In genomic region chr17:82520041-82520910, GRCh38 we compare ENCODE assay signal across 1 cellular context.
TF ChIP-seq lines count a peak whose summit lies in the region.

No MANE protein-coding gene starts in this region.

TF ChIP-seq in K562, 482 proteins besides CTCF, POLR2A, EP300 and RAD21 (continued from another document and continues in another):
- peak in 1 of 2 experiments; percentile 34; a peak in 1 of 4 replicates for TF ChIP-seq MLLT1 (IDR thresholded peaks at IDR 0.05)
- TF ChIP-seq UBTF (IDR thresholded peaks at IDR 0.05; ENCODE audit: borderline replicate concordance in 1 of 2, low read depth in 2 of 2, low read length in 2 of 2), result peak; percentile 38 to 44; a peak in 2 of 4 replicates
- TF ChIP-seq HDAC1 (IDR thresholded peaks at IDR 0.05), result peak in 1 of 2 experiments; percentile 52; a peak in 1 of 4 replicates
- no peak for TF ChIP-seq ATF2 (CRISPR knock-in tag; IDR thresholded peaks at IDR 0.05)
- peak; percentile 65 for TF ChIP-seq HMGN3 (IDR thresholded peaks at IDR 0.05; ENCODE audit: borderline replicate concordance, extremely low read depth, insufficient read length, low read depth, low read length)
- TF ChIP-seq SMARCC2 (IDR thresholded peaks at IDR 0.05; ENCODE audit: low read depth), result no peak
- peak; percentile 57; the same call in 1 of the 2 replicates for TF ChIP-seq NR3C1 (CRISPR knock-in tag; IDR thresholded peaks at IDR 0.05)
- TF ChIP-seq, protein P1, sequence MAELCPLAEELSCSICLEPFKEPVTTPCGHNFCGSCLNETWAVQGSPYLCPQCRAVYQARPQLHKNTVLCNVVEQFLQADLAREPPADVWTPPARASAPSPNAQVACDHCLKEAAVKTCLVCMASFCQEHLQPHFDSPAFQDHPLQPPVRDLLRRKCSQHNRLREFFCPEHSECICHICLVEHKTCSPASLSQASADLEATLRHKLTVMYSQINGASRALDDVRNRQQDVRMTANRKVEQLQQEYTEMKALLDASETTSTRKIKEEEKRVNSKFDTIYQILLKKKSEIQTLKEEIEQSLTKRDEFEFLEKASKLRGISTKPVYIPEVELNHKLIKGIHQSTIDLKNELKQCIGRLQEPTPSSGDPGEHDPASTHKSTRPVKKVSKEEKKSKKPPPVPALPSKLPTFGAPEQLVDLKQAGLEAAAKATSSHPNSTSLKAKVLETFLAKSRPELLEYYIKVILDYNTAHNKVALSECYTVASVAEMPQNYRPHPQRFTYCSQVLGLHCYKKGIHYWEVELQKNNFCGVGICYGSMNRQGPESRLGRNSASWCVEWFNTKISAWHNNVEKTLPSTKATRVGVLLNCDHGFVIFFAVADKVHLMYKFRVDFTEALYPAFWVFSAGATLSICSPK (IDR thresholded peaks at IDR 0.05; ENCODE audit: borderline replicate concordance), result no peak
- TF ChIP-seq RB1 (IDR thresholded peaks at IDR 0.05; ENCODE audit: low read depth), result peak; percentile 45; the same call in 1 of the 2 replicates
- TF ChIP-seq CHD1 (IDR thresholded peaks at IDR 0.05; ENCODE audit: low read length), result peak; percentile 85
- TF ChIP-seq HDAC2 (IDR thresholded peaks at IDR 0.05), result 0 out of 2 replicates have a peak, but pooled peaks have one; percentile 47
- TF ChIP-seq NCOA4 (IDR thresholded peaks at IDR 0.05; ENCODE audit: partially characterized antibody), result no peak
- TF ChIP-seq PHF8 (IDR thresholded peaks at IDR 0.05; ENCODE audit: borderline replicate concordance, low read length), result 0 out of 2 replicates have a peak, but pooled peaks have one; percentile 1
- TF ChIP-seq EP400 (IDR thresholded peaks at IDR 0.05), result peak; percentile 25; the same call in 1 of the 2 replicates
- no peak for TF ChIP-seq NR2C1 (IDR thresholded peaks at IDR 0.05)
- no peak for TF ChIP-seq NR2C1 (tag; IDR thresholded peaks at IDR 0.05)
- TF ChIP-seq POLR2G (IDR thresholded peaks at IDR 0.05; ENCODE audit: low read depth, low read length), result 0 out of 2 replicates have a peak, but pooled peaks have one; percentile 10
- no peak for TF ChIP-seq BCL6 (CRISPR knock-in tag; IDR thresholded peaks at IDR 0.05)
- TF ChIP-seq MAFK (IDR thresholded peaks at IDR 0.05; ENCODE audit: low read length), result no peak
- TF ChIP-seq BHLHE40 (IDR thresholded peaks at IDR 0.05; ENCODE audit: low read length), result 0 out of 2 replicates have a peak, but pooled peaks have one; percentile 14
- TF ChIP-seq SAP30 (IDR thresholded peaks at IDR 0.05; ENCODE audit: borderline replicate concordance, insufficient read depth, low read depth, low read length, poor library complexity, severe bottlenecking), result peak; percentile 53
- no peak for TF ChIP-seq FOXK1 (CRISPR knock-in tag; IDR thresholded peaks at IDR 0.05; ENCODE audit: borderline replicate concordance)
- TF ChIP-seq ZBTB7A (IDR thresholded peaks at IDR 0.05; ENCODE audit: borderline replicate concordance, control insufficient read depth, low read depth, low read length), result 0 out of 2 replicates have a peak, but pooled peaks have one; percentile 21
- TF ChIP-seq HLTF (IDR thresholded peaks at IDR 0.05), result no peak
- peak; percentile 9; the same call in 1 of the 2 replicates for TF ChIP-seq CREM (IDR thresholded peaks at IDR 0.05; ENCODE audit: low read depth)
- peak; percentile 18; the same call in 1 of the 2 replicates for TF ChIP-seq EGR1 (conservative IDR thresholded peaks at IDR 0.05)
- no peak for TF ChIP-seq ETV5 (CRISPR knock-in tag; IDR thresholded peaks at IDR 0.05; ENCODE audit: low read depth)
- TF ChIP-seq, protein P2, sequence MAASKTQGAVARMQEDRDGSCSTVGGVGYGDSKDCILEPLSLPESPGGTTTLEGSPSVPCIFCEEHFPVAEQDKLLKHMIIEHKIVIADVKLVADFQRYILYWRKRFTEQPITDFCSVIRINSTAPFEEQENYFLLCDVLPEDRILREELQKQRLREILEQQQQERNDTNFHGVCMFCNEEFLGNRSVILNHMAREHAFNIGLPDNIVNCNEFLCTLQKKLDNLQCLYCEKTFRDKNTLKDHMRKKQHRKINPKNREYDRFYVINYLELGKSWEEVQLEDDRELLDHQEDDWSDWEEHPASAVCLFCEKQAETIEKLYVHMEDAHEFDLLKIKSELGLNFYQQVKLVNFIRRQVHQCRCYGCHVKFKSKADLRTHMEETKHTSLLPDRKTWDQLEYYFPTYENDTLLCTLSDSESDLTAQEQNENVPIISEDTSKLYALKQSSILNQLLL (CRISPR knock-in tag; IDR thresholded peaks at IDR 0.05; ENCODE audit: borderline replicate concordance), result no peak
- TF ChIP-seq SRF (CRISPR knock-in tag; IDR thresholded peaks at IDR 0.05), result no peak
- TF ChIP-seq OTX1 (CRISPR knock-in tag; IDR thresholded peaks at IDR 0.05), result no peak
- TF ChIP-seq, protein P3, sequence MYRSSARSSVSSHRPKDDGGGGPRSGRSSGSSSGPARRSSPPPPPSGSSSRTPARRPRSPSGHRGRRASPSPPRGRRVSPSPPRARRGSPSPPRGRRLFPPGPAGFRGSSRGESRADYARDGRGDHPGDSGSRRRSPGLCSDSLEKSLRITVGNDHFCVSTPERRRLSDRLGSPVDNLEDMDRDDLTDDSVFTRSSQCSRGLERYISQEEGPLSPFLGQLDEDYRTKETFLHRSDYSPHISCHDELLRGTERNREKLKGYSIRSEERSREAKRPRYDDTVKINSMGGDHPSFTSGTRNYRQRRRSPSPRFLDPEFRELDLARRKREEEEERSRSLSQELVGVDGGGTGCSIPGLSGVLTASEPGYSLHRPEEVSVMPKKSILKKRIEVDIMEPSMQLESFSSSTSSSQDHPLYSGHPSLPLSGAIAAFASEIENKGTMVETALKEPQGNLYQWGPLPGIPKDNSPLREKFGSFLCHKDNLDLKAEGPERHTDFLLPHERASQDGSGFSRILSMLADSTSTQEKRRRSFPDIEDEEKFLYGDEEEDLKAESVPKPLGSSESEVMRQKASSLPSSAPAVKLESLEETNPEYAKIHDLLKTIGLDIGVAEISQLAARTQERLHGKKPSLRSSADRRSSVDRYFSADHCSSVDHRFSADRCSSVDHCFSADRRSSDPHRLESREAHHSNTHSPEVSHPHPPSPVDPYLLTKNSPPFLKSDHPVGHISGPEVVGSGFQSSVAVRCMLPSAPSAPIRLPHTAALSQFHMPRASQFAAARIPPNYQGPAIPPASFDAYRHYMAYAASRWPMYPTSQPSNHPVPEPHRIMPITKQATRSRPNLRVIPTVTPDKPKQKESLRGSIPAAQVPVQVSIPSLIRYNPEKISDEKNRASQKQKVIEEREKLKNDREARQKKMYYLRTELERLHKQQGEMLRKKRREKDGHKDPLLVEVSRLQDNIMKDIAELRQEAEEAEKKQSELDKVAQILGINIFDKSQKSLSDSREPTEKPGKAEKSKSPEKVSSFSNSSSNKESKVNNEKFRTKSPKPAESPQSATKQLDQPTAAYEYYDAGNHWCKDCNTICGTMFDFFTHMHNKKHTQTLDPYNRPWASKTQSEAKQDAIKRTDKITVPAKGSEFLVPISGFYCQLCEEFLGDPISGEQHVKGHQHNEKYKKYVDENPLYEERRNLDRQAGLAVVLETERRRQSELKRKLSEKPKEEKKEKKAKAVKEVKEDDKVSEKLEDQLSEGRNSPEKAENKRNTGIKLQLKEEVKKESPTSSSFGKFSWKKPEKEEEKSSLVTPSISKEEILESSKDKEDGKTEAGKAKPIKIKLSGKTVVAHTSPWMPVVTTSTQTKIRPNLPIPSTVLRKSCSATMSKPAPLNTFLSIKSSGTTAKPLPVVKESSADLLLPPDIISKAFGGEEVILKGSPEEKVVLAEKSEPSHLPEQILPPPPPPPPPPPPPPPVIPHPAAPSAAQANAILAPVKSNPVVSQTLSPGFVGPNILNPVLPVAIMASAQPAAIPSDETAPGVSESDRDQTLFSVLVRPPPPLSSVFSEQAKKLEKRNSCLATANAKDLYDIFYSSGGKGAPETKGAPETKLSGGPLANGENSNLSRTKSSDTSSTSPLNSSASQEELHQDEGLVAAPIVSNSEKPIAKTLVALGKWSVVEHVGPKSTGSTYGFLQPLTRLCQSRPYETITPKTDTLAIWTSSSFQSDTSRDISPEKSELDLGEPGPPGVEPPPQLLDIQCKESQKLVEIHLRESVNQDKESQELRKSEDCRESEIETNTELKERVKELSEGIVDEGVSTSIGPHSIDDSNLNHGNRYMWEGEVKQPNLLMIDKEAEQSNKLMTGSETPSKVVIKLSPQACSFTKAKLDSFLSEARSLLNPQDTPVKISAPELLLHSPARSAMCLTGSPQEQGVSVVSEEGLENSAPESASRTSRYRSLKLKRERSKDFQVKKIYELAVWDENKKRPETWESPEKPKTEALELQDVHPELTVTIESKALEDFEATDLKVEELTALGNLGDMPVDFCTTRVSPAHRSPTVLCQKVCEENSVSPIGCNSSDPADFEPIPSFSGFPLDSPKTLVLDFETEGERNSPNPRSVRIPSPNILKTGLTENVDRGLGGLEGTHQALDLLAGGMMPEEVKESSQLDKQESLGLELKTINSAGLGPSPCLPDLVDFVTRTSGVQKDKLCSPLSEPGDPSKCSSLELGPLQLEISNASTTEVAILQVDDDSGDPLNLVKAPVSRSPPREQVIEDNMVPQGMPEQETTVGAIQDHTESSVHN (IDR thresholded peaks at IDR 0.05; ENCODE audit: borderline replicate concordance in 1 of 2, low read depth in 1 of 2), result no peak
- no peak for TF ChIP-seq SMAD3 (CRISPR knock-in tag; conservative IDR thresholded peaks at IDR 0.05)
- peak; percentile 73 to 78 for TF ChIP-seq NRF1 (conservative IDR thresholded peaks at IDR 0.05 in 1 of 2, IDR thresholded peaks at IDR 0.05 in 1 of 2)
- TF ChIP-seq ZFX (CRISPR knock-in tag; IDR thresholded peaks at IDR 0.05), result peak; percentile 55; the same call in 1 of the 2 replicates
- no peak for TF ChIP-seq MCM7 (IDR thresholded peaks at IDR 0.05)
- TF ChIP-seq, protein P4, sequence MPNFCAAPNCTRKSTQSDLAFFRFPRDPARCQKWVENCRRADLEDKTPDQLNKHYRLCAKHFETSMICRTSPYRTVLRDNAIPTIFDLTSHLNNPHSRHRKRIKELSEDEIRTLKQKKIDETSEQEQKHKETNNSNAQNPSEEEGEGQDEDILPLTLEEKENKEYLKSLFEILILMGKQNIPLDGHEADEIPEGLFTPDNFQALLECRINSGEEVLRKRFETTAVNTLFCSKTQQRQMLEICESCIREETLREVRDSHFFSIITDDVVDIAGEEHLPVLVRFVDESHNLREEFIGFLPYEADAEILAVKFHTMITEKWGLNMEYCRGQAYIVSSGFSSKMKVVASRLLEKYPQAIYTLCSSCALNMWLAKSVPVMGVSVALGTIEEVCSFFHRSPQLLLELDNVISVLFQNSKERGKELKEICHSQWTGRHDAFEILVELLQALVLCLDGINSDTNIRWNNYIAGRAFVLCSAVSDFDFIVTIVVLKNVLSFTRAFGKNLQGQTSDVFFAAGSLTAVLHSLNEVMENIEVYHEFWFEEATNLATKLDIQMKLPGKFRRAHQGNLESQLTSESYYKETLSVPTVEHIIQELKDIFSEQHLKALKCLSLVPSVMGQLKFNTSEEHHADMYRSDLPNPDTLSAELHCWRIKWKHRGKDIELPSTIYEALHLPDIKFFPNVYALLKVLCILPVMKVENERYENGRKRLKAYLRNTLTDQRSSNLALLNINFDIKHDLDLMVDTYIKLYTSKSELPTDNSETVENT (CRISPR knock-in tag; IDR thresholded peaks at IDR 0.05), result peak; percentile 50; the same call in 1 of the 2 replicates
- no peak for TF ChIP-seq ZC3H8 (IDR thresholded peaks at IDR 0.05)
- TF ChIP-seq ZNF655 (CRISPR knock-in tag; IDR thresholded peaks at IDR 0.05), result no peak
- peak; percentile 35 for TF ChIP-seq RBBP5 (IDR thresholded peaks at IDR 0.05; ENCODE audit: borderline replicate concordance, insufficient read depth, low read length, poor library complexity, severe bottlenecking)
- peak in 1 of 2 experiments; percentile 27; a peak in 1 of 4 replicates for TF ChIP-seq FOXK2 (conservative IDR thresholded peaks at IDR 0.05 in 1 of 2, IDR thresholded peaks at IDR 0.05 in 1 of 2; ENCODE audit: low read depth in 2 of 2)
